18 cellular contexts compared by ENCODE assay signal in genomic region chr3:194367992-194368841, GRCh38. TPM values are rescaled to one million over a fixed set of nuclear protein-coding genes. Genes with fewer than 3 reads are reported as not detected.
DNase-seq lines count a peak whose midpoint lies in the region; ATAC-seq, FAIRE-seq and TF ChIP-seq lines count a peak whose summit lies in the region.
"Had no signal": no experiment of that assay in that cellular context is flagged by ENCODE, and none has a peak within 500 bp of the region (broad histone marks: within the 10 kb centered on the region; RNA-seq: fewer than 3 reads in every experiment).

No MANE protein-coding gene starts in this region.

- H3K4me3 ChIP-seq in GM23338, result no peak overlapping the region
- H3K4me3 ChIP-seq in adipocyte (ENCODE audit: low read length), result no peak overlapping the region
- no peak overlapping the region for H3K4me3 ChIP-seq in A673 (ENCODE audit: low read depth, low read length, poor library complexity, severe bottlenecking)
- H3K4me3 ChIP-seq in small intestine (ENCODE audit: low read depth in 1 of 2, low read length in 2 of 2), result no peak overlapping the region
- H3K4me3 ChIP-seq in CD4-positive, alpha-beta memory T cell (ENCODE audit: low read length in 2 of 2), result no peak overlapping the region
- H3K4me3 ChIP-seq: ascending aorta, gastrocnemius medialis, HAP-1 had no signal

- H3K4me1 ChIP-seq in GM23338 (ENCODE audit: insufficient read depth), result 0 out of 2 replicates have a peak, but pooled peaks cover 15% of the 10 kb centered on the region
- H3K4me1 ChIP-seq in adipocyte (ENCODE audit: control insufficient read depth, insufficient read depth, low read length), result peaks cover 35% of the 10 kb centered on the region
- peaks cover 10% of the 10 kb centered on the region for H3K4me1 ChIP-seq in A673 (ENCODE audit: insufficient read depth, low read length, poor library complexity, severe bottlenecking)
- no peaks in the 10 kb centered on the region for H3K4me1 ChIP-seq in small intestine (ENCODE audit: control insufficient read depth in 2 of 2, insufficient read depth in 1 of 2, low read depth in 1 of 2, low read length in 1 of 2)
- H3K4me1 ChIP-seq in CD4-positive, alpha-beta memory T cell (ENCODE audit: insufficient read depth, low read length), result no peaks in the 10 kb centered on the region
- H3K4me1 ChIP-seq: ascending aorta, HAP-1 had no signal

- H3F3A ChIP-seq in GM23338 (replicated peaks; ENCODE audit: low read depth), result no peaks in the 10 kb centered on the region

- H3K4me1 Mint-ChIP-seq in GM23338 (peaks cover 29% of the 10 kb centered on the region), memory B cell (no peaks in the 10 kb centered on the region)
- H3K4me1 Mint-ChIP-seq in CD4-positive, alpha-beta memory T cell, result no peaks in the 10 kb centered on the region
- H3K4me1 Mint-ChIP-seq: activated CD4-positive, alpha-beta memory T cell treated with anti-CD3 and anti-CD28 coated beads, Interleukin-2, amount 10 ng/mL, durations not matched to agents 7 days and 5 days had no signal

- H3K9me2 ChIP-seq in GM23338 (ENCODE audit: insufficient read depth), result no peaks in the 10 kb centered on the region

- H3K9me3 ChIP-seq in adipocyte (ENCODE audit: control insufficient read depth, low read length), result no peaks in the 10 kb centered on the region
- H3K9me3 ChIP-seq in A673 (ENCODE audit: low read depth, low read length, poor library complexity, severe bottlenecking), result no peaks in the 10 kb centered on the region
- H3K9me3 ChIP-seq in small intestine (ENCODE audit: control insufficient read depth, low read depth), result no peaks in the 10 kb centered on the region
- no peaks in the 10 kb centered on the region for H3K9me3 ChIP-seq in CD4-positive, alpha-beta memory T cell (ENCODE audit: control insufficient read depth in 1 of 2, low read length in 2 of 2)
- H3K9me3 ChIP-seq: ascending aorta, gastrocnemius medialis, HAP-1 had no signal

- CTCF ChIA-PET in A673 (lab: Charles Lee), result no interaction called here
- CTCF ChIA-PET in CD4-positive, alpha-beta memory T cell (lab: Charles Lee; ENCODE audit: partially characterized antibody), result no interaction called here

- H3K36me3 ChIP-seq in GM23338 (ENCODE audit: insufficient read depth) (no peaks in the 10 kb centered on the region), adipocyte (ENCODE audit: control insufficient read depth, insufficient read depth, low read length, severe bottlenecking) (no peaks in the 10 kb centered on the region), A673 (ENCODE audit: insufficient read depth, low read length, poor library complexity, severe bottlenecking) (no peaks in the 10 kb centered on the region), small intestine (ENCODE audit: control insufficient read depth in 2 of 2, insufficient read depth in 2 of 2, low read length in 2 of 2) (no peaks in the 10 kb centered on the region)
- H3K36me3 ChIP-seq in CD4-positive, alpha-beta memory T cell (ENCODE audit: insufficient read depth, low read length), result no peaks in the 10 kb centered on the region
- H3K36me3 ChIP-seq: ascending aorta, gastrocnemius medialis, HAP-1 had no signal

- 40 to 53% (median 51%) methylated on average over 18 of the region's 18 CpGs for WGBS in small intestine, 3 donors

- ATAC-seq in GM23338, result peak; percentile 17
- peak; percentile 49 for ATAC-seq in memory B cell (ENCODE audit: low read depth)
- ATAC-seq in HG02588 (IDR thresholded peaks at IDR 0.05; ENCODE audit: unreplicated experiment), result no peak
- ATAC-seq: gastrocnemius medialis had no signal

- no peaks in the 10 kb centered on the region for H3K79me2 ChIP-seq in GM23338 (replicated peaks; ENCODE audit: insufficient read depth)

- H3K9me3 Mint-ChIP-seq in GM23338 (no peaks in the 10 kb centered on the region), memory B cell (no peaks in the 10 kb centered on the region)
- H3K9me3 Mint-ChIP-seq in CD4-positive, alpha-beta memory T cell, result no peaks in the 10 kb centered on the region
- H3K9me3 Mint-ChIP-seq: activated CD4-positive, alpha-beta memory T cell treated with anti-CD3 and anti-CD28 coated beads, Interleukin-2, amount 10 ng/mL, durations not matched to agents 7 days and 5 days; CD4-positive, alpha-beta T cell had no signal

- POLR2A ChIA-PET in A673 (lab: Charles Lee; ENCODE audit: low non-redundant PET), result no interaction called here
- POLR2A ChIA-PET in CD4-positive, alpha-beta memory T cell (lab: Charles Lee; ENCODE audit: partially characterized antibody), result interaction anchor here (1.2 kb wide), 1 partner anchor 30 kb away, joined by 4 read pairs; no protein-coding TSS in a partner anchor

- H3K9ac ChIP-seq in adipocyte (ENCODE audit: low read length), result no peak overlapping the region

- H3K27ac ChIP-seq in GM23338 (ENCODE audit: low read depth) (no peak overlapping the region), A673 (ENCODE audit: low read depth, low read length, poor library complexity, severe bottlenecking) (no peak overlapping the region), small intestine (ENCODE audit: low read depth in 1 of 2, low read length in 1 of 2) (no peak overlapping the region)
- H3K27ac ChIP-seq in CD4-positive, alpha-beta memory T cell (ENCODE audit: low read depth, low read length), result no peak overlapping the region
- H3K27ac ChIP-seq: ascending aorta, gastrocnemius medialis had no signal

- intact Hi-C loops in A673 (cut with micrococcal nuclease; ENCODE audit: unreplicated experiment), result no loop called here
- intact Hi-C loops in CD4-positive, alpha-beta memory T cell (cut with micrococcal nuclease), result no loop called here

- no peak overlapping the region for H3K27ac Mint-ChIP-seq in GM23338
- no peak overlapping the region for H3K27ac Mint-ChIP-seq in memory B cell
- H3K27ac Mint-ChIP-seq in CD4-positive, alpha-beta memory T cell, result no peak overlapping the region
- H3K27ac Mint-ChIP-seq: activated CD4-positive, alpha-beta memory T cell treated with anti-CD3 and anti-CD28 coated beads, Interleukin-2, amount 10 ng/mL, durations not matched to agents 7 days and 5 days; CD4-positive, alpha-beta T cell had no signal

- DNase-seq in AG09319 (ENCODE audit: extremely low read depth, low read depth), result peak; percentile 63
- no peak for DNase-seq in GM23338 (ENCODE audit: low spot score)
- peak; percentile 85 for DNase-seq in adipocyte (ENCODE audit: low read depth)
- no peak for DNase-seq in memory B cell (ENCODE audit: low spot score in 2 of 2)
- no peak for DNase-seq in A673 (ENCODE audit: low spot score)
- DNase-seq in small intestine, result no peak
- no peak for DNase-seq in CD4-positive, alpha-beta memory T cell
- DNase-seq: activated CD4-positive, alpha-beta memory T cell treated with anti-CD3 and anti-CD28 coated beads, Interleukin-2, amount 10 ng/mL, durations not matched to agents 7 days and 5 days; CD4-positive, alpha-beta T cell; gastrocnemius medialis; stimulated activated CD4-positive, alpha-beta T cell treated with anti-CD3 and anti-CD28 coated beads, Interleukin-2, amount 100 ng/mL, for 24 hours; trophoblast cell had no signal

- peak overlapping the region; percentile 66 for H2AFZ ChIP-seq in GM23338

- no peaks in the 10 kb centered on the region for H3K36me3 Mint-ChIP-seq in GM23338 (ENCODE audit: low read depth)
- H3K36me3 Mint-ChIP-seq in memory B cell, result no peaks in the 10 kb centered on the region
- H3K36me3 Mint-ChIP-seq in CD4-positive, alpha-beta memory T cell, result no peaks in the 10 kb centered on the region

- no peak overlapping the region for H3K4me3 Mint-ChIP-seq in GM23338
- no peak overlapping the region for H3K4me3 Mint-ChIP-seq in memory B cell
- H3K4me3 Mint-ChIP-seq in CD4-positive, alpha-beta memory T cell, result no peak overlapping the region
- H3K4me3 Mint-ChIP-seq: activated CD4-positive, alpha-beta memory T cell treated with anti-CD3 and anti-CD28 coated beads, Interleukin-2, amount 10 ng/mL, durations not matched to agents 7 days and 5 days; CD4-positive, alpha-beta T cell had no signal

- no peak for FAIRE-seq in small intestine (lab: Jason Lieb, UNC)
- FAIRE-seq: islet of Langerhans, TTC549 had no signal

- no peaks in the 10 kb centered on the region for H4K20me1 ChIP-seq in GM23338 (replicated peaks; ENCODE audit: insufficient read depth)

- no TSS peak for BruUV-seq in A673 (replicated peaks; lab: Mats Ljungman, UMichigan)

- peaks cover 24% of the 10 kb centered on the region for H3K27me3 Mint-ChIP-seq in GM23338 (ENCODE audit: insufficient read depth, low read depth, poor library complexity)
- peaks cover 28% of the 10 kb centered on the region for H3K27me3 Mint-ChIP-seq in memory B cell
- H3K27me3 Mint-ChIP-seq in CD4-positive, alpha-beta memory T cell, result peaks cover 23 to 30% of the 10 kb centered on the region in 2 donors

- no peak overlapping the region for H3K4me2 ChIP-seq in GM23338

- H3K27me3 ChIP-seq in GM23338 (ENCODE audit: insufficient read depth) (no peaks in the 10 kb centered on the region), adipocyte (replicated peaks; ENCODE audit: control insufficient read depth, insufficient read depth, low read length) (peaks cover 4% of the 10 kb centered on the region), A673 (replicated peaks; ENCODE audit: insufficient read depth, low read depth, low read length, poor library complexity) (no peaks in the 10 kb centered on the region), small intestine (ENCODE audit: control insufficient read depth in 2 of 2, insufficient read depth in 2 of 2, low read length in 2 of 2) (peaks cover 0 to 2% of the 10 kb centered on the region in 2 donors)
- no peaks in the 10 kb centered on the region for H3K27me3 ChIP-seq in CD4-positive, alpha-beta memory T cell (ENCODE audit: insufficient read depth, low read length)
- H3K27me3 ChIP-seq: ascending aorta had no signal

- TF ChIP-seq CTCF in AG09319 (IDR thresholded peaks at IDR 0.05; ENCODE audit: low read depth, low read length) (no peak), GM23338 (conservative IDR thresholded peaks at IDR 0.05; ENCODE audit: low read depth in 2 of 2) (no peak), A673 (conservative IDR thresholded peaks at IDR 0.05; ENCODE audit: low read depth, low read length) (no peak)

RNA-seq across cellular contexts. Expression of gene LRRC15, which starts 1.3 kb away (rescaled TPM):
- total RNA-seq in GM23338 (2014; rRNA removed; shearing (Covaris generic)), result 0.14 TPM in 1 of 2 replicates, not detected in the other
- polyA plus RNA-seq in GM23338 (2016; fragmentation: Nextera tagmentation; extraction: Ambion mirVana) (0.05 TPM in 1 of 2 replicates, not detected in the other), small intestine (under 1 TPM in 1 of 3 donors, not detected in 2; 0.01 TPM)
- total RNA-seq in A673 (2021), result not detected in 2 replicates
- total RNA-seq in CD4-positive, alpha-beta memory T cell, result not detected
- not detected for polyA plus RNA-seq in CD4-positive, alpha-beta memory T cell
- total RNA-seq: activated CD4-positive, alpha-beta memory T cell treated with anti-CD3 and anti-CD28 coated beads, Interleukin-2, amount 10 ng/mL, durations not matched to agents 7 days and 5 days; ascending aorta; CD4-positive, alpha-beta T cell; SK-MEL-5 had no signal

RNA-seq across cellular contexts. Expression of gene CPN2, which starts 17.1 kb away (rescaled TPM):
- 0.14 TPM in 1 of 2 replicates, not detected in the other for total RNA-seq in GM23338 (2014; rRNA removed; shearing (Covaris generic))
- polyA plus RNA-seq in GM23338 (2016; fragmentation: Nextera tagmentation; extraction: Ambion mirVana) (0.10 TPM in 1 of 2 replicates, not detected in the other), small intestine (not detected)
- not detected in 2 replicates for total RNA-seq in A673 (2021)
- not detected for total RNA-seq in CD4-positive, alpha-beta memory T cell
- polyA plus RNA-seq in CD4-positive, alpha-beta memory T cell, result not detected
- total RNA-seq: activated CD4-positive, alpha-beta memory T cell treated with anti-CD3 and anti-CD28 coated beads, Interleukin-2, amount 10 ng/mL, durations not matched to agents 7 days and 5 days; ascending aorta; CD4-positive, alpha-beta T cell; SK-MEL-5 had no signal

RNA-seq across cellular contexts. Expression of gene GP5, which starts 30.8 kb away (rescaled TPM):
- 0.07 and 0.12 TPM in 2 replicates for total RNA-seq in GM23338 (2014; rRNA removed; shearing (Covaris generic))
- polyA plus RNA-seq in GM23338 (2016; fragmentation: Nextera tagmentation; extraction: Ambion mirVana), result 0.15 TPM in 1 of 2 replicates, not detected in the other
- total RNA-seq in A673 (2021), result 0.09 and 0.11 TPM in 2 replicates
- polyA plus RNA-seq in small intestine, result under 1 TPM in 1 of 3 donors, not detected in 2; 0.18 TPM
- total RNA-seq in CD4-positive, alpha-beta memory T cell, result 1 to 10 TPM; 3.8 to 4.2 TPM
- 1 to 10 TPM; 1.3 to 1.9 TPM for polyA plus RNA-seq in CD4-positive, alpha-beta memory T cell
- total RNA-seq: SK-MEL-5 had no signal

Comparison
In these comparisons a context has a peak if more than half of its experiments do, and no peak if none do; other contexts are left out.
1. DNase-seq: peak in AG09319 (single experiment) and adipocyte (single experiment); none in GM23338 (single experiment), memory B cell (0 of 2), A673 (single experiment), small intestine (single experiment) and CD4-positive, alpha-beta memory T cell (0 of 5).